In genomic region chr11:67442504-67443398, GRCh38 we compare ENCODE assay signal across 8 cellular contexts. TPM values are rescaled to one million over a fixed set of nuclear protein-coding genes. Genes with fewer than 3 reads are reported as not detected.
DNase-seq lines count a peak whose midpoint lies in the region; ATAC-seq, FAIRE-seq and TF ChIP-seq lines count a peak whose summit lies in the region.

No MANE protein-coding gene starts in this region.

- peaks cover 58% of the 10 kb centered on the region for H3K4me1 Mint-ChIP-seq in activated naive CD8-positive, alpha-beta T cell treated with anti-CD3 and anti-CD28 coated beads for 36 hours

- FAIRE-seq in kidney (lab: Jason Lieb, UNC) = no peak

- peak overlapping the region; percentile 62 for H3K4me3 Mint-ChIP-seq in activated naive CD8-positive, alpha-beta T cell treated with anti-CD3 and anti-CD28 coated beads for 36 hours

- H3K27me3 ChIP-seq in thoracic aorta (replicated peaks; ENCODE audit: insufficient read depth) = no peaks in the 10 kb centered on the region

- DNase-seq in NCI-H748 (lab: John Stamatoyannopoulos, UW; ENCODE audit: unreplicated experiment) = peak; percentile 16
- DNase-seq in NCI-H748 treated with DMSO at 0.1 percent for 48 hours (lab: John Stamatoyannopoulos, UW) = no peak
- DNase-seq in activated naive CD8-positive, alpha-beta T cell treated with anti-CD3 and anti-CD28 coated beads for 36 hours = no peak
- no peak for DNase-seq in kidney
- DNase-seq in thoracic aorta (ENCODE audit: low spot score) = no peak
- DNase-seq in NCI-H1092 (lab: John Stamatoyannopoulos, UW) = no peak
- DNase-seq in stimulated activated naive CD4-positive, alpha-beta T cell treated with Interleukin-2 at 50 U/mL for 16 hours (lab: John Stamatoyannopoulos, UW) = no peak

- H3K9me3 Mint-ChIP-seq in activated naive CD8-positive, alpha-beta T cell treated with anti-CD3 and anti-CD28 coated beads for 36 hours = no peaks in the 10 kb centered on the region

- ATAC-seq in thoracic aorta (ENCODE audit: insufficient number of reproducible peaks, low FRiP score, low read depth) (no peak), GM18861 (IDR thresholded peaks at IDR 0.05; ENCODE audit: unreplicated experiment) (no peak)

- H3K4me1 ChIP-seq in kidney (ENCODE audit: control insufficient read depth in 1 of 2, insufficient read depth in 1 of 2, low read depth in 1 of 2, low read length in 2 of 2) (peaks cover 0 to 16% of the 10 kb centered on the region in 2 donors), thoracic aorta (ENCODE audit: control insufficient read depth in 1 of 2, low read depth in 2 of 2) (peaks cover 12 to 34% of the 10 kb centered on the region in 2 donors)

- H3K36me3 ChIP-seq in kidney (ENCODE audit: control insufficient read depth in 1 of 2, insufficient read depth in 2 of 2, low read length in 2 of 2) (peaks cover 0 to 2% of the 10 kb centered on the region in 2 donors), thoracic aorta (peaks cover 5% of the 10 kb centered on the region)

- H3K9ac ChIP-seq in kidney (ENCODE audit: low read length in 2 of 2) = peak overlapping the region; percentile 73 to 89

- no peaks in the 10 kb centered on the region for H3K27me3 Mint-ChIP-seq in activated naive CD8-positive, alpha-beta T cell treated with anti-CD3 and anti-CD28 coated beads for 36 hours

- TF ChIP-seq CTCF in kidney (IDR thresholded peaks at IDR 0.05; ENCODE audit: borderline replicate concordance, extremely low read depth, insufficient read depth) (no peak), thoracic aorta (IDR thresholded peaks at IDR 0.05) (no peak)

- peak overlapping the region; percentile 76 to 84 for H3K27ac ChIP-seq in kidney (ENCODE audit: low read depth in 2 of 2, low read length in 2 of 2)
- H3K27ac ChIP-seq in thoracic aorta = peak overlapping the region; percentile 86 to 97

- peaks cover 20% of the 10 kb centered on the region for H3K36me3 Mint-ChIP-seq in activated naive CD8-positive, alpha-beta T cell treated with anti-CD3 and anti-CD28 coated beads for 36 hours

- intact Hi-C loops in kidney (cut with DNase I) = no loop called here

- H3K9me3 ChIP-seq in kidney (ENCODE audit: control insufficient read depth in 1 of 2, low read length in 2 of 2) = no peaks in the 10 kb centered on the region
- no peaks in the 10 kb centered on the region for H3K9me3 ChIP-seq in thoracic aorta

- H3K4me3 ChIP-seq in kidney (ENCODE audit: low read length in 2 of 2) = peak overlapping the region; percentile 67 to 79
- peak overlapping the region; percentile 98 for H3K4me3 ChIP-seq in thoracic aorta

- peak overlapping the region; percentile 85 for H3K27ac Mint-ChIP-seq in activated naive CD8-positive, alpha-beta T cell treated with anti-CD3 and anti-CD28 coated beads for 36 hours

RNA-seq across cellular contexts. Expression of gene CORO1B, which starts 0.5 kb away (rescaled TPM):
- 100 to 1,000 TPM; 293 to 310 TPM for total RNA-seq in activated naive CD8-positive, alpha-beta T cell treated with anti-CD3 and anti-CD28 coated beads for 36 hours
- 121 TPM for total RNA-seq in kidney
- polyA plus RNA-seq in kidney (ENCODE audit: insufficient read depth, low read depth, low replicate concordance) = 67.2 TPM
- 10 to 100 TPM; 50.0 to 88.3 TPM for total RNA-seq in thoracic aorta

RNA-seq across cellular contexts. Expression of gene PTPRCAP, which starts 5.3 kb away (rescaled TPM):
- 100 to 1,000 TPM; 110 to 117 TPM for total RNA-seq in activated naive CD8-positive, alpha-beta T cell treated with anti-CD3 and anti-CD28 coated beads for 36 hours
- total RNA-seq in kidney (20.3 TPM), thoracic aorta (1 to 10 TPM; 4.0 to 7.2 TPM)
- 4.7 TPM for polyA plus RNA-seq in kidney (ENCODE audit: insufficient read depth, low read depth, low replicate concordance)

RNA-seq across cellular contexts. Expression of gene GPR152, which starts 9.8 kb away (rescaled TPM):
- total RNA-seq in activated naive CD8-positive, alpha-beta T cell treated with anti-CD3 and anti-CD28 coated beads for 36 hours = not detected
- total RNA-seq in kidney (not detected), thoracic aorta (not detected)
- not detected for polyA plus RNA-seq in kidney (ENCODE audit: insufficient read depth, low read depth, low replicate concordance)

RNA-seq across cellular contexts. Expression of gene CABP4, which starts 12.4 kb away (rescaled TPM):
- under 1 TPM; 0.27 to 0.28 TPM for total RNA-seq in activated naive CD8-positive, alpha-beta T cell treated with anti-CD3 and anti-CD28 coated beads for 36 hours
- 3.1 TPM for total RNA-seq in kidney
- 0.49 TPM for polyA plus RNA-seq in kidney (ENCODE audit: insufficient read depth, low read depth, low replicate concordance)
- total RNA-seq in thoracic aorta = 1 to 10 TPM; 5.3 to 5.7 TPM

RNA-seq across cellular contexts. Expression of gene RPS6KB2, which starts 14.5 kb away (rescaled TPM):
- 10 to 100 TPM; 64.9 to 67.7 TPM for total RNA-seq in activated naive CD8-positive, alpha-beta T cell treated with anti-CD3 and anti-CD28 coated beads for 36 hours
- total RNA-seq in kidney = 41.3 TPM
- 45.4 TPM for polyA plus RNA-seq in kidney (ENCODE audit: insufficient read depth, low read depth, low replicate concordance)
- total RNA-seq in thoracic aorta = 10 to 100 TPM; 68.3 to 69.3 TPM
